In the genomic region with DNA sequence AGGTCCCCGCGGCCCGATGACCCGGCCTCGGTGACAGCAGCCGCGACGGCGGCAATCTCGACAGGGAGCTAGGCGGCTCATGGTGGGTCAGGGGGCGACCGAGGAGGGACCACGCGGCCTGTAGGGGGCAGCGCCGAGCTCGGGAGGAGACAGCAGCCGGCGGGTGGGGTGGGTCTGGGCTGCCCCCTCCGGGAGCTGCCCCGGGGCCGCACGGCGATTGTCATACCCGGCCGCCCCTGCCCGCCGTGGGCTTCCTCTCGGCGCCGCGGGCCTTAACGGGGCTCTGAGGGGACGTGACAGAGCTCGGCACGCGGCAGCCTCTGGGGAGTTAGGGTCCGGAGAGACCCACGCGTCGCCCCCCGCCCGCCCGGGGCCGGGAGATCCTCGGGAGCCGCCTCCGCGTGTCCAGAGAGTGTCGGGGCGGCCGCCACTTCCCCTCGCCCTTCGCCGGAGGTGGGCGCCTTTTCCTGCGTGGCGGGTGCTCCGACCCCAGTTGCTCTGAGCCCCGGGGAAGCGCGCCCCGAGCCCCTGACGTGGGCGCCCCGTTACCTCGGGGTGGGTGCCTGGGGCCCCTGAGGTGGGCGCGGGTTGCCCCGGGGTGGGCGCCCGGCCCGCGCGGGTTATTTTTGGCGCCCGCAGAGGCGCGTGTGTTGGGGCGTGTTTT, we compare ENCODE assay signal across 1 cellular context.
TF ChIP-seq lines count a peak whose summit lies in the region.

No MANE protein-coding gene starts in this region.

TF ChIP-seq in GM12878, 131 proteins besides CTCF, POLR2A, EP300 and RAD21 (continues in another document):
- no peak for TF ChIP-seq ZBTB40 (IDR thresholded peaks at IDR 0.05; ENCODE audit: borderline replicate concordance)
- 0 out of 2 replicates have a peak, but pooled peaks have one; percentile 6 for TF ChIP-seq TCF12 (IDR thresholded peaks at IDR 0.05; ENCODE audit: low read depth, low read length)
- TF ChIP-seq, protein P1, sequence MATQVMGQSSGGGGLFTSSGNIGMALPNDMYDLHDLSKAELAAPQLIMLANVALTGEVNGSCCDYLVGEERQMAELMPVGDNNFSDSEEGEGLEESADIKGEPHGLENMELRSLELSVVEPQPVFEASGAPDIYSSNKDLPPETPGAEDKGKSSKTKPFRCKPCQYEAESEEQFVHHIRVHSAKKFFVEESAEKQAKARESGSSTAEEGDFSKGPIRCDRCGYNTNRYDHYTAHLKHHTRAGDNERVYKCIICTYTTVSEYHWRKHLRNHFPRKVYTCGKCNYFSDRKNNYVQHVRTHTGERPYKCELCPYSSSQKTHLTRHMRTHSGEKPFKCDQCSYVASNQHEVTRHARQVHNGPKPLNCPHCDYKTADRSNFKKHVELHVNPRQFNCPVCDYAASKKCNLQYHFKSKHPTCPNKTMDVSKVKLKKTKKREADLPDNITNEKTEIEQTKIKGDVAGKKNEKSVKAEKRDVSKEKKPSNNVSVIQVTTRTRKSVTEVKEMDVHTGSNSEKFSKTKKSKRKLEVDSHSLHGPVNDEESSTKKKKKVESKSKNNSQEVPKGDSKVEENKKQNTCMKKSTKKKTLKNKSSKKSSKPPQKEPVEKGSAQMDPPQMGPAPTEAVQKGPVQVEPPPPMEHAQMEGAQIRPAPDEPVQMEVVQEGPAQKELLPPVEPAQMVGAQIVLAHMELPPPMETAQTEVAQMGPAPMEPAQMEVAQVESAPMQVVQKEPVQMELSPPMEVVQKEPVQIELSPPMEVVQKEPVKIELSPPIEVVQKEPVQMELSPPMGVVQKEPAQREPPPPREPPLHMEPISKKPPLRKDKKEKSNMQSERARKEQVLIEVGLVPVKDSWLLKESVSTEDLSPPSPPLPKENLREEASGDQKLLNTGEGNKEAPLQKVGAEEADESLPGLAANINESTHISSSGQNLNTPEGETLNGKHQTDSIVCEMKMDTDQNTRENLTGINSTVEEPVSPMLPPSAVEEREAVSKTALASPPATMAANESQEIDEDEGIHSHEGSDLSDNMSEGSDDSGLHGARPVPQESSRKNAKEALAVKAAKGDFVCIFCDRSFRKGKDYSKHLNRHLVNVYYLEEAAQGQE (IDR thresholded peaks at IDR 0.05; ENCODE audit: low read depth, low read length) = no peak
- peak; percentile 93 for TF ChIP-seq GATAD2B (conservative IDR thresholded peaks at IDR 0.05; ENCODE audit: low read depth)
- TF ChIP-seq CBX5 (IDR thresholded peaks at IDR 0.05; ENCODE audit: low read depth) = peak; percentile 64; the same call in 1 of the 2 replicates
- peak in 1 of 2 experiments; percentile 46; a peak in 1 of 4 replicates for TF ChIP-seq BHLHE40 (IDR thresholded peaks at IDR 0.05; ENCODE audit: borderline replicate concordance in 1 of 2, low read depth in 2 of 2, low read length in 1 of 2)
- no peak for TF ChIP-seq BRCA1 (IDR thresholded peaks at IDR 0.05; ENCODE audit: low read depth, low read length)
- peak; percentile 72 for TF ChIP-seq YY1 (IDR thresholded peaks at IDR 0.05; ENCODE audit: low read depth, low read length)
- 0 out of 2 replicates have a peak, but pooled peaks have one; percentile 36 for TF ChIP-seq CREB1 (IDR thresholded peaks at IDR 0.05; ENCODE audit: low read depth)
- TF ChIP-seq NFIC (IDR thresholded peaks at IDR 0.05; ENCODE audit: low read depth, low read length) = no peak
- no peak for TF ChIP-seq IRF4 (IDR thresholded peaks at IDR 0.05; ENCODE audit: low read depth, low read length)
- no peak for TF ChIP-seq MYB (IDR thresholded peaks at IDR 0.05; ENCODE audit: borderline replicate concordance, low read depth, low read length)
- no peak for TF ChIP-seq MTA2 (IDR thresholded peaks at IDR 0.05; ENCODE audit: low read depth)
- TF ChIP-seq SMARCA5 (IDR thresholded peaks at IDR 0.05) = peak; percentile 83; the same call in 1 of the 2 replicates
- TF ChIP-seq SPI1 (IDR thresholded peaks at IDR 0.05; ENCODE audit: borderline replicate concordance, insufficient read depth, low read depth, low read length) = peak; percentile 24; the same call in 1 of the 2 replicates
- TF ChIP-seq HDGF (IDR thresholded peaks at IDR 0.05) = no peak
- no peak for TF ChIP-seq NFXL1 (IDR thresholded peaks at IDR 0.05; ENCODE audit: borderline replicate concordance)
- TF ChIP-seq ZNF274 (IDR thresholded peaks at IDR 0.05; ENCODE audit: insufficient read depth, insufficient read length) = no peak
- TF ChIP-seq ZNF384 (IDR thresholded peaks at IDR 0.05; ENCODE audit: borderline replicate concordance, low read depth, low read length) = no peak
- peak; percentile 47 for TF ChIP-seq BACH1 (IDR thresholded peaks at IDR 0.05; ENCODE audit: borderline replicate concordance)
- no peak for TF ChIP-seq CEBPB (IDR thresholded peaks at IDR 0.05; ENCODE audit: borderline replicate concordance in 1 of 2, low read depth in 2 of 2, low read length in 2 of 2)
- no peak for TF ChIP-seq NFYA (IDR thresholded peaks at IDR 0.05; ENCODE audit: borderline replicate concordance, low read depth, low read length)
- peak; percentile 32; the same call in 1 of the 2 replicates for TF ChIP-seq TCF3 (IDR thresholded peaks at IDR 0.05; ENCODE audit: borderline replicate concordance, insufficient read depth, low read depth, low read length)
- TF ChIP-seq SMAD1 (IDR thresholded peaks at IDR 0.05; ENCODE audit: low read depth, partially characterized antibody) = no peak
- TF ChIP-seq IRF5 (IDR thresholded peaks at IDR 0.05; ENCODE audit: borderline replicate concordance) = no peak
- TF ChIP-seq PAX8 (IDR thresholded peaks at IDR 0.05) = no peak
- TF ChIP-seq NBN (IDR thresholded peaks at IDR 0.05) = no peak
- 0 out of 2 replicates have a peak, but pooled peaks have one; percentile 10 for TF ChIP-seq FOXM1 (IDR thresholded peaks at IDR 0.05; ENCODE audit: low read depth, low read length)
- no peak for TF ChIP-seq BCL3 (IDR thresholded peaks at IDR 0.05; ENCODE audit: borderline replicate concordance, insufficient read depth, low read depth, low read length, poor library complexity, severe bottlenecking)
- no peak for TF ChIP-seq ZNF622 (IDR thresholded peaks at IDR 0.05)
- peak; percentile 71 for TF ChIP-seq IKZF1 (conservative IDR thresholded peaks at IDR 0.05)
- no peak for TF ChIP-seq RUNX3 (IDR thresholded peaks at IDR 0.05; ENCODE audit: low read length)
- peak; percentile 45; the same call in 1 of the 2 replicates for TF ChIP-seq ZNF217 (IDR thresholded peaks at IDR 0.05)
- TF ChIP-seq, protein P2, sequence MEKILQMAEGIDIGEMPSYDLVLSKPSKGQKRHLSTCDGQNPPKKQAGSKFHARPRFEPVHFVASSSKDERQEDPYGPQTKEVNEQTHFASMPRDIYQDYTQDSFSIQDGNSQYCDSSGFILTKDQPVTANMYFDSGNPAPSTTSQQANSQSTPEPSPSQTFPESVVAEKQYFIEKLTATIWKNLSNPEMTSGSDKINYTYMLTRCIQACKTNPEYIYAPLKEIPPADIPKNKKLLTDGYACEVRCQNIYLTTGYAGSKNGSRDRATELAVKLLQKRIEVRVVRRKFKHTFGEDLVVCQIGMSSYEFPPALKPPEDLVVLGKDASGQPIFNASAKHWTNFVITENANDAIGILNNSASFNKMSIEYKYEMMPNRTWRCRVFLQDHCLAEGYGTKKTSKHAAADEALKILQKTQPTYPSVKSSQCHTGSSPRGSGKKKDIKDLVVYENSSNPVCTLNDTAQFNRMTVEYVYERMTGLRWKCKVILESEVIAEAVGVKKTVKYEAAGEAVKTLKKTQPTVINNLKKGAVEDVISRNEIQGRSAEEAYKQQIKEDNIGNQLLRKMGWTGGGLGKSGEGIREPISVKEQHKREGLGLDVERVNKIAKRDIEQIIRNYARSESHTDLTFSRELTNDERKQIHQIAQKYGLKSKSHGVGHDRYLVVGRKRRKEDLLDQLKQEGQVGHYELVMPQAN (conservative IDR thresholded peaks at IDR 0.05) = peak; percentile 45
- peak; percentile 83 for TF ChIP-seq DPF2 (IDR thresholded peaks at IDR 0.05)
- peak; percentile 66 for TF ChIP-seq LARP7 (IDR thresholded peaks at IDR 0.05)
- no peak for TF ChIP-seq SREBF2 (IDR thresholded peaks at IDR 0.05; ENCODE audit: low read length)
- no peak for TF ChIP-seq KDM1A (IDR thresholded peaks at IDR 0.05; ENCODE audit: borderline replicate concordance)
- peak; percentile 66 for TF ChIP-seq MEF2B (IDR thresholded peaks at IDR 0.05; ENCODE audit: partially characterized antibody, poor library complexity, severe bottlenecking)
- TF ChIP-seq, protein P3, sequence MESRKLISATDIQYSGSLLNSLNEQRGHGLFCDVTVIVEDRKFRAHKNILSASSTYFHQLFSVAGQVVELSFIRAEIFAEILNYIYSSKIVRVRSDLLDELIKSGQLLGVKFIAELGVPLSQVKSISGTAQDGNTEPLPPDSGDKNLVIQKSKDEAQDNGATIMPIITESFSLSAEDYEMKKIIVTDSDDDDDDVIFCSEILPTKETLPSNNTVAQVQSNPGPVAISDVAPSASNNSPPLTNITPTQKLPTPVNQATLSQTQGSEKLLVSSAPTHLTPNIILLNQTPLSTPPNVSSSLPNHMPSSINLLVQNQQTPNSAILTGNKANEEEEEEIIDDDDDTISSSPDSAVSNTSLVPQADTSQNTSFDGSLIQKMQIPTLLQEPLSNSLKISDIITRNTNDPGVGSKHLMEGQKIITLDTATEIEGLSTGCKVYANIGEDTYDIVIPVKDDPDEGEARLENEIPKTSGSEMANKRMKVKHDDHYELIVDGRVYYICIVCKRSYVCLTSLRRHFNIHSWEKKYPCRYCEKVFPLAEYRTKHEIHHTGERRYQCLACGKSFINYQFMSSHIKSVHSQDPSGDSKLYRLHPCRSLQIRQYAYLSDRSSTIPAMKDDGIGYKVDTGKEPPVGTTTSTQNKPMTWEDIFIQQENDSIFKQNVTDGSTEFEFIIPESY (IDR thresholded peaks at IDR 0.05) = peak; percentile 90; the same call in 1 of the 2 replicates
- 0 out of 2 replicates have a peak, but pooled peaks have one; percentile 21 for TF ChIP-seq PAX5 (IDR thresholded peaks at IDR 0.05; ENCODE audit: borderline replicate concordance, low read depth, low read length)
